Comparison of ENCODE assay signal across 10 cellular contexts in genomic region chr2:20617081-20617575, GRCh38. TPM values are rescaled to one million over a fixed set of nuclear protein-coding genes. Genes with fewer than 3 reads are reported as not detected.
A peak's percentile ranks its signal among the peaks of the same experiment; 100 is the strongest.
DNase-seq lines count a peak whose midpoint lies in the region; ATAC-seq and TF ChIP-seq lines count a peak whose summit lies in the region.
"Had no signal": no experiment of that assay in that cellular context is flagged by ENCODE, and none has a peak within 500 bp of the region (broad histone marks: within the 10 kb centered on the region; RNA-seq: fewer than 3 reads in every experiment).

No MANE protein-coding gene starts in this region.

- peak; percentile 12 to 67 for TF ChIP-seq EP300 in tibial nerve (IDR thresholded peaks at IDR 0.05)

- 11 to 21% methylated on average over 10 of the region's 10 CpGs for WGBS in tibial nerve, 2 donors

- peaks cover 0 to 21% (median 11%) of the 10 kb centered on the region in 3 donors for H3K36me3 ChIP-seq in tibial nerve

- no peak for TF ChIP-seq POLR2A in tibial nerve (IDR thresholded peaks at IDR 0.05)

- H3K4me3 ChIP-seq in dorsolateral prefrontal cortex (no peak overlapping the region), tibial nerve (no peak overlapping the region)

- H3K9me3 ChIP-seq in tibial nerve, result no peaks in the 10 kb centered on the region

- DNase-seq in NCI-H1092 treated with DMSO at 0.1 percent for 48 hours (lab: John Stamatoyannopoulos, UW) (peak; percentile 8), NCI-H1092 (lab: John Stamatoyannopoulos, UW) (no peak), dorsolateral prefrontal cortex (peak in 7 of 10 donors; percentile 20 to 45 (median 34)), mesenteric fat pad (ENCODE audit: low spot score) (peak; percentile 91), tibial nerve (ENCODE audit: low spot score in 2 of 2) (peak; percentile 41 to 54), medulla oblongata (ENCODE audit: extremely low spot score) (no peak)
- DNase-seq in activated CD4-positive, alpha-beta T cell treated with anti-CD3 and anti-CD28 coated beads for 4 hours, result no peak

- peaks cover 10 to 88% (median 70%) of the 10 kb centered on the region in 4 donors for H3K4me1 ChIP-seq in tibial nerve

- no peak for ATAC-seq in GM18861 (IDR thresholded peaks at IDR 0.05; ENCODE audit: unreplicated experiment)

- intact Hi-C loops in dorsolateral prefrontal cortex (cut with DNase I), result loop anchor here in 1 of 2 donors (5.0 kb wide), 2 partner anchors 100 to 170 kb away; partner anchors contain the start of gene RHOB

- H3K27ac ChIP-seq in dorsolateral prefrontal cortex (peak overlapping the region; percentile 79 to 99 (median 94)), tibial nerve (peak overlapping the region; percentile 88 to 97 (median 93))
- H3K27ac ChIP-seq: HL-60 had no signal

- H3K27me3 ChIP-seq in dorsolateral prefrontal cortex, result no peaks in the 10 kb centered on the region
- H3K27me3 ChIP-seq in tibial nerve, result no peaks in the 10 kb centered on the region

- TF ChIP-seq CTCF in dorsolateral prefrontal cortex (IDR thresholded peaks at IDR 0.05 in 54 of 56, conservative IDR thresholded peaks at IDR 0.05 in 2 of 56; ENCODE audit: low read depth in 1 of 56, partially characterized antibody in 56 of 56) (no peak), tibial nerve (IDR thresholded peaks at IDR 0.05) (no peak)

RNA-seq across cellular contexts. Expression of gene HS1BP3, which starts 33.8 kb away (rescaled TPM):
- 10 to 100 TPM; 18.3 to 36.0 (median 26.0) TPM for total RNA-seq in dorsolateral prefrontal cortex
- total RNA-seq in mesenteric fat pad, result 28.8 TPM
- 10 to 100 TPM; 24.5 to 45.9 (median 33.8) TPM for total RNA-seq in tibial nerve

RNA-seq across cellular contexts. Expression of gene GDF7, which starts 49.8 kb away (rescaled TPM):
- 10 to 100 TPM in 2 of 120 experiments, 1 to 10 TPM in 117, under 1 TPM in 1; 0.95 to 12.5 (median 4.1) TPM for total RNA-seq in dorsolateral prefrontal cortex
- total RNA-seq in mesenteric fat pad, result 1.2 TPM
- total RNA-seq in tibial nerve, result 10 to 100 TPM in 3 of 4 donors, 1 to 10 TPM in 1; 6.3 to 20.0 (median 16.6) TPM
- total RNA-seq: activated CD8-positive, alpha-beta memory T cell treated with anti-CD3 and anti-CD28 coated beads for 36 hours had no signal

Comparison
In these comparisons a context has a peak if more than half of its experiments do, and no peak if none do; other contexts are left out.
1. DNase-seq: peak in NCI-H1092 treated with DMSO at 0.1 percent for 48 hours (single experiment), dorsolateral prefrontal cortex (7 of 10), mesenteric fat pad (single experiment) and tibial nerve (2 of 2); none in NCI-H1092 (single experiment), activated CD4-positive, alpha-beta T cell treated with anti-CD3 and anti-CD28 coated beads for 4 hours (0 of 2) and medulla oblongata (single experiment).